ENCODE assay signal across 22 cellular contexts in genomic region chr3:47291158-47291753, GRCh38. TPM values are rescaled to one million over a fixed set of nuclear protein-coding genes. Genes with fewer than 3 reads are reported as not detected.
DNase-seq lines count a peak whose midpoint lies in the region; ATAC-seq and TF ChIP-seq lines count a peak whose summit lies in the region.
"Had no signal": no experiment of that assay in that cellular context is flagged by ENCODE, and none has a peak within 500 bp of the region (broad histone marks: within the 10 kb centered on the region; RNA-seq: fewer than 3 reads in every experiment).

No MANE protein-coding gene starts in this region.

- TF ChIP-seq POLR2A in right lobe of liver (IDR thresholded peaks at IDR 0.05) = no peak

- TF ChIP-seq CTCF in right lobe of liver (IDR thresholded peaks at IDR 0.05) = no peak
- no peak for TF ChIP-seq CTCF in MM.1S (IDR thresholded peaks at IDR 0.05; ENCODE audit: low read length)

- H3K36me3 ChIP-seq in right lobe of liver (peaks cover 0 to 9% (median 4%) of the 10 kb centered on the region in 4 donors), MM.1S (replicated peaks; ENCODE audit: insufficient read depth, low read length) (no peaks in the 10 kb centered on the region)

- H4K20me1 ChIP-seq in MM.1S (ENCODE audit: insufficient read depth, low read length) = no peaks in the 10 kb centered on the region

- H3K4me3 ChIP-seq in right lobe of liver (no peak overlapping the region), MM.1S (ENCODE audit: low read length) (no peak overlapping the region)
- H3K4me3 ChIP-seq: BLaER1, lower lobe of right lung, stomach, tibial nerve had no signal

- intact Hi-C loops in right lobe of liver (cut with DNase I) = no loop called here

- H3K9me2 ChIP-seq in MM.1S (replicated peaks; ENCODE audit: insufficient read depth, low read length) = no peaks in the 10 kb centered on the region
- H3K9me2 ChIP-seq: SK-N-SH had no signal

- H3K9me3 ChIP-seq in right lobe of liver = no peaks in the 10 kb centered on the region
- H3K9me3 ChIP-seq in MM.1S (replicated peaks; ENCODE audit: insufficient read depth, low read length) = no peaks in the 10 kb centered on the region
- H3K9me3 ChIP-seq: BLaER1, Caco-2, lower lobe of right lung, SK-N-SH, stomach, tibial nerve had no signal

- DNase-seq in LHCN-M2 (ENCODE audit: low read depth) (peak; percentile 30), right lobe of liver (peak in 1 of 3 donors; percentile 66), hippocampal formation (lab: John Stamatoyannopoulos, UW) (no peak), NCI-H1694 (lab: John Stamatoyannopoulos, UW) (no peak), MM.1S (no peak)
- DNase-seq in activated naive CD4-positive, alpha-beta T cell treated with anti-CD3 and anti-CD28 coated beads, Interleukin-2, amount 50 U/mL, for 16 hours = no peak
- DNase-seq: ACHN; activated CD4-positive, alpha-beta T cell treated with anti-CD3 and anti-CD28 coated beads for 48 hours; activated naive CD4-positive, alpha-beta T cell treated with anti-CD3 and anti-CD28 coated beads, Interleukin-2, amount 10 ng/mL, durations not matched to agents 7 days and 5 days; anterior cingulate cortex; Caco-2; DMS79; islet precursor cell; lower lobe of right lung; MV-4-11; NCI-H526 treated with DMSO at 0.1 percent for 48 hours; SK-N-SH; stomach had no signal

- H3K27ac ChIP-seq in right lobe of liver (no peak overlapping the region), MM.1S (ENCODE audit: low read length) (no peak overlapping the region)
- H3K27ac ChIP-seq: BLaER1, lower lobe of right lung, stomach, tibial nerve had no signal

- no peaks in the 10 kb centered on the region for H3K27me3 ChIP-seq in right lobe of liver
- no peaks in the 10 kb centered on the region for H3K27me3 ChIP-seq in MM.1S (replicated peaks; ENCODE audit: insufficient read depth, low read length)
- H3K27me3 ChIP-seq: BLaER1, stomach, tibial nerve had no signal

- no peak overlapping the region for H3K4me2 ChIP-seq in MM.1S (ENCODE audit: low read depth, low read length)
- H3K4me2 ChIP-seq: BLaER1, SK-N-SH had no signal

- WGBS in right lobe of liver (ENCODE audit: insufficient coverage, low coverage, low lambda C conversion rate, missing lambda C conversion rate) = 54% methylated on average over 4 of the region's 4 CpGs

- H3K4me1 ChIP-seq in right lobe of liver (peaks cover 0 to 13% (median 0%) of the 10 kb centered on the region in 4 donors), MM.1S (ENCODE audit: low read length) (peaks cover 3% of the 10 kb centered on the region)
- H3K4me1 ChIP-seq: Caco-2 had no signal

- H3K79me2 ChIP-seq in MM.1S (ENCODE audit: low read length) = peaks cover 70% of the 10 kb centered on the region

- no peak overlapping the region for H3K9ac ChIP-seq in MM.1S (ENCODE audit: low read length)
- H3K9ac ChIP-seq: BLaER1, SK-N-SH had no signal

- no peak overlapping the region for H2AFZ ChIP-seq in MM.1S (ENCODE audit: low read length)

- H3F3A ChIP-seq in MM.1S (ENCODE audit: insufficient read depth, low read length) = no peaks in the 10 kb centered on the region

- ATAC-seq in GM18511 (IDR thresholded peaks at IDR 0.05; ENCODE audit: unreplicated experiment) = peak; percentile 11
- peak; percentile 28 for ATAC-seq in GM21447 (IDR thresholded peaks at IDR 0.05; ENCODE audit: unreplicated experiment)
- ATAC-seq in right lobe of liver = peak; percentile 22 to 74 (median 26)
- ATAC-seq: lower lobe of right lung had no signal

RNA-seq across cellular contexts. Expression of gene KLHL18, which starts 8.5 kb away (rescaled TPM):
- total RNA-seq in LHCN-M2 (2014; rRNA removed) = 18.3 and 21.5 TPM in 2 replicates
- 34.7 TPM for polyA plus RNA-seq in LHCN-M2 (2012)
- total RNA-seq in right lobe of liver = 10 to 100 TPM in 1 of 6 experiments, 1 to 10 TPM in 5; 4.3 to 11.4 (median 8.1) TPM

RNA-seq across cellular contexts. Expression of gene KIF9, which starts 8.7 kb away (rescaled TPM):
- total RNA-seq in LHCN-M2 (2014; rRNA removed) (2.2 and 5.7 TPM in 2 replicates), right lobe of liver (1 to 10 TPM; 2.1 to 4.7 (median 3.2) TPM)
- 6.5 TPM for polyA plus RNA-seq in LHCN-M2 (2012)
